Comparison of ENCODE assay signal across 23 cellular contexts in the genomic region with DNA sequence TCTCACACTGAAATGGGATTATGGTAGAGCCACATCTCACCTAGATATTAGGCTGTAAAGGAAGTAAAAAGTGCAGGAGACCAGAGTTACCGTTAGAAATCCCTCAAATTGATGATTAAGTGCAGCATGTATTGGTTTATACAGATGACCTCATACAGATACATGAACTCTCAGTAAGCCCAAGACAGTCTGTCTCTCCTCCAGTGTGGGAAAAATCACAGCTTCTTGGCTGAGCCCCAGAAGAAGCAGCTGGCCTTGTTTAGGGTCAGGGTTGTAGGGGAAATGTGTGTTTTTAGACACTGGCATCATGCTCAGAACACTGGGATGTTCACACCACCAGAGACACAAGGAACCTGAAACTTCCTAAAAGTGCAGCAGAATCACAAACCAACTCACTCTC.
DNase-seq lines count a peak whose midpoint lies in the region; ATAC-seq and TF ChIP-seq lines count a peak whose summit lies in the region.
"Had no signal": no experiment of that assay in that cellular context is flagged by ENCODE, and none has a peak within 500 bp of the region (broad histone marks: within the 10 kb centered on the region; RNA-seq: fewer than 3 reads in every experiment).

No MANE protein-coding gene starts in this region.

- no peaks in the 10 kb centered on the region for H3K4me1 Mint-ChIP-seq in activated naive CD8-positive, alpha-beta T cell treated with anti-CD3 and anti-CD28 coated beads, Interleukin-2, amount 50 U/mL, for 24 hours
- H3K4me1 Mint-ChIP-seq: activated CD4-positive, alpha-beta T cell treated with anti-CD3 and anti-CD28 coated beads, Interleukin-2, amount 10 ng/mL, durations not matched to agents 24 days and 14 days had no signal

- H3K4me1 ChIP-seq in thyroid gland (peaks cover 0 to 3% of the 10 kb centered on the region in 2 donors), esophagus muscularis mucosa (peaks cover 0 to 45% (median 32%) of the 10 kb centered on the region in 4 donors)
- H3K4me1 ChIP-seq: A549, colonic mucosa, left lung had no signal

- H3K9me3 Mint-ChIP-seq in activated naive CD8-positive, alpha-beta T cell treated with anti-CD3 and anti-CD28 coated beads, Interleukin-2, amount 50 U/mL, for 24 hours, result no peaks in the 10 kb centered on the region
- H3K9me3 Mint-ChIP-seq: activated CD4-positive, alpha-beta T cell treated with anti-CD3 and anti-CD28 coated beads, Interleukin-2, amount 10 ng/mL, durations not matched to agents 24 days and 14 days; CD4-positive, alpha-beta T cell had no signal

- peaks cover 9% of the 10 kb centered on the region for H3K36me3 Mint-ChIP-seq in activated naive CD8-positive, alpha-beta T cell treated with anti-CD3 and anti-CD28 coated beads, Interleukin-2, amount 50 U/mL, for 24 hours (ENCODE audit: low read depth)

- H3K36me3 ChIP-seq in brain microvascular endothelial cell (replicated peaks), result peaks cover 2% of the 10 kb centered on the region
- H3K36me3 ChIP-seq in thyroid gland, result peaks cover 3 to 16% of the 10 kb centered on the region in 2 donors
- H3K36me3 ChIP-seq in esophagus muscularis mucosa, result peaks cover 6 to 30% (median 25%) of the 10 kb centered on the region in 4 donors
- H3K36me3 ChIP-seq: colonic mucosa had no signal

- H3K27ac ChIP-seq in brain microvascular endothelial cell (no peak overlapping the region), thyroid gland (no peak overlapping the region), esophagus muscularis mucosa (replicated peaks in 1 of 4) (peak overlapping the region in 2 of 4 donors; percentile 19 to 43)
- H3K27ac ChIP-seq: A549, colonic mucosa, left lung, neutrophil had no signal

- H3K4me3 Mint-ChIP-seq in activated naive CD8-positive, alpha-beta T cell treated with anti-CD3 and anti-CD28 coated beads, Interleukin-2, amount 50 U/mL, for 24 hours, result no peak overlapping the region
- H3K4me3 Mint-ChIP-seq: activated CD4-positive, alpha-beta T cell treated with anti-CD3 and anti-CD28 coated beads, Interleukin-2, amount 10 ng/mL, durations not matched to agents 24 days and 14 days; CD4-positive, alpha-beta T cell had no signal

- H3K4me3 ChIP-seq in HFF-Myc (replicated peaks; ENCODE audit: low read depth, low read length) (no peak overlapping the region), brain microvascular endothelial cell (ENCODE audit: low read depth, low read length) (no peak overlapping the region), thyroid gland (replicated peaks in 1 of 3) (no peak overlapping the region), esophagus muscularis mucosa (no peak overlapping the region)
- H3K4me3 ChIP-seq: A549, colonic mucosa, left lung, mucosa of descending colon, right atrium auricular region had no signal

- in situ Hi-C loops in brain microvascular endothelial cell (cut with HindIII; ENCODE audit: low pct_ligation_motif_present, low sequenced_read_pairs), result no loop called here

- TF ChIP-seq CTCF in HFF-Myc (IDR thresholded peaks at IDR 0.05; ENCODE audit: low read depth, low read length, missing control alignments) (no peak), brain microvascular endothelial cell (IDR thresholded peaks at IDR 0.05; ENCODE audit: low read depth, low read length, missing control alignments) (no peak), thyroid gland (IDR thresholded peaks at IDR 0.05) (no peak), esophagus muscularis mucosa (IDR thresholded peaks at IDR 0.05) (no peak)

- H3K9me3 ChIP-seq in thyroid gland (no peaks in the 10 kb centered on the region), esophagus muscularis mucosa (no peaks in the 10 kb centered on the region)
- H3K9me3 ChIP-seq: A549, colonic mucosa, left lung, mucosa of descending colon, neutrophil, right atrium auricular region had no signal

- peak; percentile 35 for DNase-seq in AG08395 (ENCODE audit: low spot score)
- peak; percentile 19 for DNase-seq in HFF-Myc (ENCODE audit: extremely low read depth, low read depth)
- DNase-seq in brain microvascular endothelial cell, result peak; percentile 39
- peak; percentile 40 for DNase-seq in hepatic stellate cell (ENCODE audit: low spot score)
- no peak for DNase-seq in thyroid gland
- DNase-seq in activated naive CD8-positive, alpha-beta T cell treated with anti-CD3 and anti-CD28 coated beads, Interleukin-2, amount 50 U/mL, for 24 hours, result no peak
- no peak for DNase-seq in mesenteric fat pad (ENCODE audit: low spot score)
- no peak for DNase-seq in esophagus muscularis mucosa (ENCODE audit: extremely low spot score)
- DNase-seq: activated CD4-positive, alpha-beta T cell treated with anti-CD3 and anti-CD28 coated beads, Interleukin-2, amount 10 ng/mL, durations not matched to agents 24 days and 14 days; activated CD8-positive, alpha-beta memory T cell treated with anti-CD3 and anti-CD28 coated beads, Interleukin-2, amount 50 U/mL, for 4 hours; activated gamma-delta T cell; amygdala; CD4-positive, alpha-beta T cell; colonic mucosa; KBM-7; left lung; NCI-H2107; stimulated activated naive CD4-positive, alpha-beta T cell treated with Interleukin-2 at 50 U/mL for 16 hours; trophoblast cell had no signal

- H3K27ac Mint-ChIP-seq in activated naive CD8-positive, alpha-beta T cell treated with anti-CD3 and anti-CD28 coated beads, Interleukin-2, amount 50 U/mL, for 24 hours, result no peak overlapping the region
- H3K27ac Mint-ChIP-seq: activated CD4-positive, alpha-beta T cell treated with anti-CD3 and anti-CD28 coated beads, Interleukin-2, amount 10 ng/mL, durations not matched to agents 24 days and 14 days; CD4-positive, alpha-beta T cell had no signal

- TF ChIP-seq POLR2A in thyroid gland (IDR thresholded peaks at IDR 0.05) (no peak), esophagus muscularis mucosa (IDR thresholded peaks at IDR 0.05; ENCODE audit: low read depth) (no peak)

- ATAC-seq in activated naive CD8-positive, alpha-beta T cell treated with anti-CD3 and anti-CD28 coated beads, Interleukin-2, amount 50 U/mL, for 24 hours, result no peak
- ATAC-seq: A549, left lung, mucosa of descending colon had no signal

- H3K27me3 Mint-ChIP-seq in activated naive CD8-positive, alpha-beta T cell treated with anti-CD3 and anti-CD28 coated beads, Interleukin-2, amount 50 U/mL, for 24 hours, result no peaks in the 10 kb centered on the region
- H3K27me3 Mint-ChIP-seq: activated CD4-positive, alpha-beta T cell treated with anti-CD3 and anti-CD28 coated beads, Interleukin-2, amount 10 ng/mL, durations not matched to agents 24 days and 14 days; CD4-positive, alpha-beta T cell had no signal

- no peak for TF ChIP-seq EP300 in esophagus muscularis mucosa (IDR thresholded peaks at IDR 0.05)

- intact Hi-C loops in thyroid gland (cut with DNase I) (no loop called here), esophagus muscularis mucosa (cut with DNase I) (no loop called here)

- 81 to 85% methylated on average over 1 of the region's 1 CpG for WGBS in thyroid gland, 2 donors
- 25% methylated on average over 1 of the region's 1 CpG for WGBS in esophagus muscularis mucosa

- H3K27me3 ChIP-seq in brain microvascular endothelial cell (replicated peaks), result no peaks in the 10 kb centered on the region
- H3K27me3 ChIP-seq in thyroid gland, result no peaks in the 10 kb centered on the region
- H3K27me3 ChIP-seq in esophagus muscularis mucosa, result no peaks in the 10 kb centered on the region
- H3K27me3 ChIP-seq: colonic mucosa, left lung, neutrophil, right atrium auricular region had no signal

Comparison
In these comparisons a context has a peak if more than half of its experiments do, and no peak if none do; other contexts are left out.
1. DNase-seq: peak in AG08395 (single experiment), HFF-Myc (single experiment), brain microvascular endothelial cell (single experiment) and hepatic stellate cell (single experiment); none in thyroid gland (0 of 2), activated naive CD8-positive, alpha-beta T cell treated with anti-CD3 and anti-CD28 coated beads, Interleukin-2, amount 50 U/mL, for 24 hours (single experiment), mesenteric fat pad (single experiment) and esophagus muscularis mucosa (single experiment).